1 cellular context compared by ENCODE assay signal in genomic region chr11:61972112-61972795, GRCh38.
TF ChIP-seq lines count a peak whose summit lies in the region.

No MANE protein-coding gene starts in this region.

TF ChIP-seq in K562, 482 proteins besides CTCF, POLR2A, EP300 and RAD21 (continued from another document and continues in another):
- TF ChIP-seq USF2 (CRISPR knock-in tag; IDR thresholded peaks at IDR 0.05) = no peak
- TF ChIP-seq NBN (IDR thresholded peaks at IDR 0.05; ENCODE audit: low read depth) = no peak
- TF ChIP-seq EGR1 (conservative IDR thresholded peaks at IDR 0.05) = no peak
- TF ChIP-seq SRSF7 (optimal IDR thresholded peaks at IDR 0.05; ENCODE audit: low read depth, low read length) = no peak
- 0 out of 2 replicates have a peak, but pooled peaks have one; percentile 60 for TF ChIP-seq ZFPM2 (CRISPR knock-in tag; IDR thresholded peaks at IDR 0.05)
- TF ChIP-seq PCBP2 (IDR thresholded peaks at IDR 0.05; ENCODE audit: low read depth, low read length, poor library complexity, severe bottlenecking) = no peak
- no peak for TF ChIP-seq HINFP (tag; conservative IDR thresholded peaks at IDR 0.05; ENCODE audit: low read depth)
- TF ChIP-seq BCOR (IDR thresholded peaks at IDR 0.05) = no peak
- 0 out of 2 replicates have a peak, but pooled peaks have one; percentile 6 for TF ChIP-seq FOSL1 (tag; conservative IDR thresholded peaks at IDR 0.05)
- TF ChIP-seq ZC3H8 (IDR thresholded peaks at IDR 0.05) = no peak
- no peak; the same call in 1 of the 2 replicates for TF ChIP-seq CUX1 (CRISPR knock-in tag; IDR thresholded peaks at IDR 0.05)
- TF ChIP-seq WHSC1 (IDR thresholded peaks at IDR 0.05; ENCODE audit: low read length) = no peak
- TF ChIP-seq LARP7 (IDR thresholded peaks at IDR 0.05) = peak; percentile 40; the same call in 1 of the 2 replicates
- TF ChIP-seq TCF3 (CRISPR knock-in tag; IDR thresholded peaks at IDR 0.05) = no peak
- TF ChIP-seq NFIX (CRISPR knock-in tag; IDR thresholded peaks at IDR 0.05; ENCODE audit: low read depth) = no peak
- TF ChIP-seq RB1 (IDR thresholded peaks at IDR 0.05; ENCODE audit: low read depth) = no peak
- TF ChIP-seq YBX1 (IDR thresholded peaks at IDR 0.05) = no peak
- TF ChIP-seq ZNF12 (CRISPR knock-in tag; IDR thresholded peaks at IDR 0.05) = no peak
- no peak for TF ChIP-seq DEAF1 (CRISPR knock-in tag; IDR thresholded peaks at IDR 0.05)
- TF ChIP-seq CHAMP1 (IDR thresholded peaks at IDR 0.05) = no peak
- TF ChIP-seq HDAC2 (IDR thresholded peaks at IDR 0.05) = no peak
- no peak for TF ChIP-seq CREM (IDR thresholded peaks at IDR 0.05; ENCODE audit: low read depth)
- no peak for TF ChIP-seq ZNF75A (CRISPR knock-in tag; IDR thresholded peaks at IDR 0.05)
- TF ChIP-seq KDM4B (IDR thresholded peaks at IDR 0.05; ENCODE audit: borderline replicate concordance in 2 of 2, low read depth in 1 of 2) = no peak
- TF ChIP-seq NCOA2 (IDR thresholded peaks at IDR 0.05; ENCODE audit: partially characterized antibody in 2 of 2) = no peak
- TF ChIP-seq CBX5 (IDR thresholded peaks at IDR 0.05; ENCODE audit: borderline replicate concordance, low read depth) = no peak
- TF ChIP-seq ZNF57 (CRISPR knock-in tag; IDR thresholded peaks at IDR 0.05) = no peak
- no peak for TF ChIP-seq THRAP3 (IDR thresholded peaks at IDR 0.05; ENCODE audit: borderline replicate concordance)
- no peak for TF ChIP-seq SREBF1 (IDR thresholded peaks at IDR 0.05; ENCODE audit: borderline replicate concordance, low read depth, low read length)
- no peak for TF ChIP-seq PYGO2 (tag; IDR thresholded peaks at IDR 0.05)
- TF ChIP-seq ZNF609 (CRISPR knock-in tag; IDR thresholded peaks at IDR 0.05; ENCODE audit: borderline replicate concordance) = no peak
- TF ChIP-seq ZNF444 (CRISPR knock-in tag; IDR thresholded peaks at IDR 0.05) = peak; percentile 98
- no peak for TF ChIP-seq KAT8 (IDR thresholded peaks at IDR 0.05; ENCODE audit: low read depth)
- no peak for TF ChIP-seq ZNF133 (CRISPR knock-in tag; IDR thresholded peaks at IDR 0.05)
- TF ChIP-seq PTRF (tag; IDR thresholded peaks at IDR 0.05) = peak; percentile 22; the same call in 1 of the 2 replicates
- TF ChIP-seq TCF7 (IDR thresholded peaks at IDR 0.05; ENCODE audit: borderline replicate concordance) = 0 out of 2 replicates have a peak, but pooled peaks have one; percentile 3
- no peak for TF ChIP-seq UBTF (IDR thresholded peaks at IDR 0.05; ENCODE audit: borderline replicate concordance in 1 of 2, low read depth in 2 of 2, low read length in 2 of 2)
- TF ChIP-seq RBFOX2 (IDR thresholded peaks at IDR 0.05; ENCODE audit: low read depth, low read length) = no peak
- TF ChIP-seq MAFF (IDR thresholded peaks at IDR 0.05; ENCODE audit: low read length) = no peak
- no peak for TF ChIP-seq ZFP1 (CRISPR knock-in tag; IDR thresholded peaks at IDR 0.05)
- no peak for TF ChIP-seq ZC3H4 (CRISPR knock-in tag; IDR thresholded peaks at IDR 0.05; ENCODE audit: borderline replicate concordance)
- no peak for TF ChIP-seq ZNF695 (CRISPR knock-in tag; IDR thresholded peaks at IDR 0.05)
- no peak for TF ChIP-seq PHF8 (IDR thresholded peaks at IDR 0.05; ENCODE audit: borderline replicate concordance, low read length)
- TF ChIP-seq FOXK2 (conservative IDR thresholded peaks at IDR 0.05 in 1 of 2, IDR thresholded peaks at IDR 0.05 in 1 of 2; ENCODE audit: low read depth in 2 of 2) = no peak
- no peak for TF ChIP-seq IFI16 (CRISPR knock-in tag; IDR thresholded peaks at IDR 0.05)
- no peak for TF ChIP-seq FIP1L1 (IDR thresholded peaks at IDR 0.05; ENCODE audit: low read depth, low read length, poor library complexity, severe bottlenecking)
- TF ChIP-seq RBM17 (IDR thresholded peaks at IDR 0.05; ENCODE audit: borderline replicate concordance, low read depth, low read length) = no peak
- no peak for TF ChIP-seq CREB5 (CRISPR knock-in tag; IDR thresholded peaks at IDR 0.05)
- no peak for TF ChIP-seq SIX5 (IDR thresholded peaks at IDR 0.05; ENCODE audit: borderline replicate concordance in 1 of 2, insufficient read depth in 1 of 2, low read depth in 1 of 2, low read length in 2 of 2)
